Comparison of ENCODE assay signal across 8 cellular contexts in genomic region chr1:9494936-9495758, GRCh38. TPM values are rescaled to one million over a fixed set of nuclear protein-coding genes. Genes with fewer than 3 reads are reported as not detected.
DNase-seq lines count a peak whose midpoint lies in the region; ATAC-seq, FAIRE-seq and TF ChIP-seq lines count a peak whose summit lies in the region.

No MANE protein-coding gene starts in this region.

- no peaks in the 10 kb centered on the region for H3K79me2 ChIP-seq in endothelial cell of umbilical vein (ENCODE audit: control insufficient read depth, insufficient read depth, low read length)

- H3K4me2 ChIP-seq in endothelial cell of umbilical vein (ENCODE audit: insufficient read depth, low read length): peak overlapping the region; percentile 49

- POLR2A ChIA-PET in activated CD8-positive, alpha-beta T cell treated with anti-CD3 and anti-CD28 coated beads, Interleukin-2, amount 10 ng/mL, durations not matched to agents 7 days and 5 days (lab: Charles Lee): no interaction called here
- POLR2A ChIA-PET in endothelial cell of umbilical vein (lab: Charles Lee): no interaction called here

- TF ChIP-seq CTCF in AG09309 (IDR thresholded peaks at IDR 0.05; ENCODE audit: control insufficient read depth, insufficient read depth, low read depth, low read length, missing control alignments) (peak; percentile 69), endothelial cell of umbilical vein (IDR thresholded peaks at IDR 0.05; ENCODE audit: extremely low read depth in 1 of 2, insufficient read depth in 1 of 2, low read depth in 1 of 2, low read length in 2 of 2) (peak; percentile 92 to 97)

- FAIRE-seq in endothelial cell of umbilical vein (lab: Jason Lieb, UNC): peak; percentile 79

- peak overlapping the region; percentile 86 for H2AFZ ChIP-seq in endothelial cell of umbilical vein (ENCODE audit: low read depth, low read length)

- CTCF ChIA-PET in activated CD8-positive, alpha-beta T cell treated with anti-CD3 and anti-CD28 coated beads, Interleukin-2, amount 10 ng/mL, durations not matched to agents 7 days and 5 days (lab: Charles Lee): interaction anchor here (0.7 to 3.9 kb wide), 34 partner anchors 9 to 251 kb away, joined by 3 to 71 read pairs (median 3); partner anchors contain the start of gene TMEM201
- CTCF ChIA-PET in endothelial cell of umbilical vein (lab: Charles Lee): interaction anchor here (0.8 to 9.5 kb wide), 11 partner anchors 34 to 384 kb away, joined by 3 to 317 read pairs (median 3); partner anchors contain the start of gene SPSB1

- no peak for TF ChIP-seq POLR2A in endothelial cell of umbilical vein (IDR thresholded peaks at IDR 0.05; ENCODE audit: low read depth, low read length)

- H3K4me3 ChIP-seq in AG09309 (ENCODE audit: control insufficient read depth, low read depth, low read length) (peak overlapping the region; percentile 30), endothelial cell of umbilical vein (replicated peaks in 1 of 3; ENCODE audit: insufficient read depth in 1 of 3, low read depth in 1 of 3, low read length in 3 of 3) (peak overlapping the region in 2 of 3 experiments; percentile 15 to 22)

- H3K4me3 Mint-ChIP-seq in activated CD8-positive, alpha-beta T cell treated with anti-CD3 and anti-CD28 coated beads, Interleukin-2, amount 10 ng/mL, durations not matched to agents 7 days and 5 days: peak overlapping the region; percentile 70
- peak overlapping the region; percentile 56 for H3K4me3 Mint-ChIP-seq in stimulated activated effector memory CD8-positive, alpha-beta T cell treated with anti-CD3 and anti-CD28 coated beads, Interleukin-12 subunit alpha, Interleukin-12 subunit beta, amount 100 ng/mL, for 72 hours

- DNase-seq in AG09309 (ENCODE audit: low read depth) (no peak), GM19238 (ENCODE audit: insufficient read length, low spot score) (peak; percentile 57), NCI-H526 (lab: John Stamatoyannopoulos, UW) (peak; percentile 4 to 64), endothelial cell of umbilical vein (ENCODE audit: low read depth, low spot score) (peak; percentile 42), myocyte (ENCODE audit: low read depth) (peak; percentile 25)
- DNase-seq in activated CD8-positive, alpha-beta T cell treated with anti-CD3 and anti-CD28 coated beads, Interleukin-2, amount 10 ng/mL, durations not matched to agents 7 days and 5 days: peak; percentile 74
- peak; percentile 75 to 82 for DNase-seq in stimulated activated effector memory CD8-positive, alpha-beta T cell treated with anti-CD3 and anti-CD28 coated beads, Interleukin-12 subunit alpha, Interleukin-12 subunit beta, amount 100 ng/mL, for 72 hours (ENCODE audit: low spot score in 2 of 2)

- H3K4me1 ChIP-seq in endothelial cell of umbilical vein (ENCODE audit: control insufficient read depth, extremely low read depth, insufficient read depth, low read length): no peaks in the 10 kb centered on the region

- H3K9me3 ChIP-seq in endothelial cell of umbilical vein (replicated peaks; ENCODE audit: control insufficient read depth, insufficient read depth, low read length): no peaks in the 10 kb centered on the region

- no TSS peak for BruUV-seq in endothelial cell of umbilical vein (replicated peaks; lab: Mats Ljungman, UMichigan)

- peaks cover 10% of the 10 kb centered on the region for H3K27me3 Mint-ChIP-seq in activated CD8-positive, alpha-beta T cell treated with anti-CD3 and anti-CD28 coated beads, Interleukin-2, amount 10 ng/mL, durations not matched to agents 7 days and 5 days (ENCODE audit: low read depth)

- H3K27ac Mint-ChIP-seq in activated CD8-positive, alpha-beta T cell treated with anti-CD3 and anti-CD28 coated beads, Interleukin-2, amount 10 ng/mL, durations not matched to agents 7 days and 5 days: peak overlapping the region; percentile 8
- no peak overlapping the region for H3K27ac Mint-ChIP-seq in stimulated activated effector memory CD8-positive, alpha-beta T cell treated with anti-CD3 and anti-CD28 coated beads, Interleukin-12 subunit alpha, Interleukin-12 subunit beta, amount 100 ng/mL, for 72 hours

- H3K9me1 ChIP-seq in endothelial cell of umbilical vein (replicated peaks; ENCODE audit: control insufficient read depth, extremely low read depth, insufficient read depth, low read length): no peaks in the 10 kb centered on the region

- no peaks in the 10 kb centered on the region for H4K20me1 ChIP-seq in endothelial cell of umbilical vein (replicated peaks; ENCODE audit: control insufficient read depth, extremely low read depth, insufficient read depth, low read length)

- H3K27ac ChIP-seq in endothelial cell of umbilical vein (ENCODE audit: insufficient read depth, low read depth, low read length): no peak overlapping the region

- peak; percentile 86 for ATAC-seq in activated CD8-positive, alpha-beta T cell treated with anti-CD3 and anti-CD28 coated beads, Interleukin-2, amount 10 ng/mL, durations not matched to agents 7 days and 5 days
- ATAC-seq in stimulated activated effector memory CD8-positive, alpha-beta T cell treated with anti-CD3 and anti-CD28 coated beads, Interleukin-12 subunit alpha, Interleukin-12 subunit beta, amount 100 ng/mL, for 72 hours: peak; percentile 79
- ATAC-seq in GM21529 (IDR thresholded peaks at IDR 0.05; ENCODE audit: unreplicated experiment): no peak

- no peaks in the 10 kb centered on the region for H3K9me3 Mint-ChIP-seq in activated CD8-positive, alpha-beta T cell treated with anti-CD3 and anti-CD28 coated beads, Interleukin-2, amount 10 ng/mL, durations not matched to agents 7 days and 5 days (ENCODE audit: insufficient read depth)
- no peaks in the 10 kb centered on the region for H3K9me3 Mint-ChIP-seq in stimulated activated effector memory CD8-positive, alpha-beta T cell treated with anti-CD3 and anti-CD28 coated beads, Interleukin-12 subunit alpha, Interleukin-12 subunit beta, amount 100 ng/mL, for 72 hours

- intact Hi-C loops in endothelial cell of umbilical vein (cut with micrococcal nuclease): loop anchor here (1.0 to 5.0 kb wide), 3 partner anchors 78 to 293 kb away; no protein-coding TSS in a partner anchor

- no peak overlapping the region for H3K9ac ChIP-seq in endothelial cell of umbilical vein (replicated peaks; ENCODE audit: extremely low read depth, insufficient read depth, low read length)

- dilution Hi-C loops in endothelial cell of umbilical vein (cut with MboI; ENCODE audit: extremely low pct_ligation_motif_present, low sequenced_read_pairs): no loop called here

- H3K4me1 Mint-ChIP-seq in activated CD8-positive, alpha-beta T cell treated with anti-CD3 and anti-CD28 coated beads, Interleukin-2, amount 10 ng/mL, durations not matched to agents 7 days and 5 days (ENCODE audit: low read depth): peaks cover 11% of the 10 kb centered on the region
- H3K4me1 Mint-ChIP-seq in stimulated activated effector memory CD8-positive, alpha-beta T cell treated with anti-CD3 and anti-CD28 coated beads, Interleukin-12 subunit alpha, Interleukin-12 subunit beta, amount 100 ng/mL, for 72 hours: peaks cover 7% of the 10 kb centered on the region

- H3K36me3 ChIP-seq in endothelial cell of umbilical vein (ENCODE audit: control insufficient read depth in 2 of 2, extremely low read depth in 1 of 2, insufficient read depth in 2 of 2, low read length in 2 of 2): no peaks in the 10 kb centered on the region

- H3K27me3 ChIP-seq in endothelial cell of umbilical vein (ENCODE audit: control insufficient read depth in 2 of 2, insufficient read depth in 2 of 2, low read length in 2 of 2): peaks cover 0 to 4% of the 10 kb centered on the region in 2 experiments

- no peaks in the 10 kb centered on the region for H3K36me3 Mint-ChIP-seq in activated CD8-positive, alpha-beta T cell treated with anti-CD3 and anti-CD28 coated beads, Interleukin-2, amount 10 ng/mL, durations not matched to agents 7 days and 5 days (ENCODE audit: low read depth)
- H3K36me3 Mint-ChIP-seq in stimulated activated effector memory CD8-positive, alpha-beta T cell treated with anti-CD3 and anti-CD28 coated beads, Interleukin-12 subunit alpha, Interleukin-12 subunit beta, amount 100 ng/mL, for 72 hours: no peaks in the 10 kb centered on the region

TF ChIP-seq in endothelial cell of umbilical vein, 7 proteins besides CTCF, POLR2A, EP300 and RAD21:
- TF ChIP-seq MAX (IDR thresholded peaks at IDR 0.05; ENCODE audit: insufficient read depth, insufficient read length): peak; percentile 11
- TF ChIP-seq EZH2 (IDR thresholded peaks at IDR 0.05; ENCODE audit: borderline replicate concordance, low read depth, low read length, severe bottlenecking): no peak
TF ChIP-seq in endothelial cell of umbilical vein: peak in this region for 1.

RNA-seq across cellular contexts. Expression of gene SLC25A33, which starts 44.1 kb away (rescaled TPM):
- total RNA-seq in activated CD8-positive, alpha-beta T cell treated with anti-CD3 and anti-CD28 coated beads, Interleukin-2, amount 10 ng/mL, durations not matched to agents 7 days and 5 days: 1 to 10 TPM; 4.1 to 4.4 TPM
- total RNA-seq in endothelial cell of umbilical vein (6.4 and 6.6 TPM in 2 replicates), myocyte (6.6 and 10.2 TPM in 2 replicates)
- polyA plus RNA-seq in endothelial cell of umbilical vein: 3.1 and 3.8 TPM in 2 replicates
- polyA plus RNA-seq in endothelial cell of umbilical vein (2011; cell fraction: cytosol; rRNA removed): 3.6 and 4.1 TPM in 2 replicates
- polyA plus RNA-seq in endothelial cell of umbilical vein (2011; cell fraction: nucleus; rRNA removed): 2.0 and 2.7 TPM in 2 replicates
- polyA plus RNA-seq in endothelial cell of umbilical vein (2012): 4.0 and 4.8 TPM in 2 replicates
- polyA minus RNA-seq in endothelial cell of umbilical vein: 2.2 and 2.8 TPM in 2 replicates
- 4.5 TPM for polyA minus RNA-seq in endothelial cell of umbilical vein (2011; cell fraction: cytosol; rRNA and poly(A)+ RNA removed)
- polyA minus RNA-seq in endothelial cell of umbilical vein (2011; cell fraction: nucleus; rRNA and poly(A)+ RNA removed): 1.8 and 2.2 TPM in 2 replicates
- polyA plus RNA-seq in myocyte (2012): 2.6 TPM
